In the genomic region with DNA sequence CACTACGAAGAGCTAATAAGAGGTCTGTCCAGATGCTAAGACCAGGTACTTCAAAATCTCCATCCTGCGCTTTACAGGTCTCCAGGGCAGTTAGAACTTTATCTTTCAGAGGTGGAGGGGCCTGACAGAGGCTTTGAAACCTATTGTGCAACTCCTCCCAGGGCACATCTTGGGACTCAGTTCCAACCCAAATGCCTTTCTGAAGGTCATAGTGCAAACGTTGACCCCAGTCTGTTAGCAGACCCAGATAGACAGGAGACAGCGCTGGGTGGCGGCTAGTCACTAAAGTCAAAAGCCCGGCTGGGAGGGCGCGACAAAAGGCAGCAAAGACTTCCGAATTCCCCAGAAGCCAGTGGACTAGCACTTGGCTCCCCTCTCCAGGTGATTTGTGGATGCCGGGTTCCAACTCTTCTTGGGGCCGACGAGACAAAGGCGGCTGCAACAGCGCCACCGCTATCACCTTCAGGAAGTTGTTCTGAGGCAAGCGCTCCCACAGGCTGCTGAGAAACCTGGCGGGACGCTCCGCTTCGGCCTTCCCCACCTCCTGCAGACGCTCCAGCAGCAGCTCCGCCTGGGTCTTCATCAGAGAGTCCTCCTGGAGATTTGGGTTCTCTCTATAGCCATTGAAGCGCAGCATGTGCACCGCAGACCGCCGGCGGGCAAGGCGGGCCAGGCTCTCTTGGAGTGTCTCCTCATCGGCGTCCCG, we compare ENCODE assay signal across 7 cellular contexts. TPM values are rescaled to one million over a fixed set of nuclear protein-coding genes. Genes with fewer than 3 reads are reported as not detected.
DNase-seq lines count a peak whose midpoint lies in the region; ATAC-seq, FAIRE-seq and TF ChIP-seq lines count a peak whose summit lies in the region.

No MANE protein-coding gene starts in this region.

- in situ Hi-C loops in GM13977 (cut with MboI; ENCODE audit: low pct_unique_long_range_greater_than_20kb, low sequenced_read_pairs, unreplicated experiment) = no loop called here

- peaks cover 56% of the 10 kb centered on the region for H3K4me1 Mint-ChIP-seq in brain

- H3K4me1 ChIP-seq in small intestine (ENCODE audit: control insufficient read depth in 2 of 2, insufficient read depth in 1 of 2, low read depth in 1 of 2, low read length in 1 of 2) = no peaks in the 10 kb centered on the region

- peak overlapping the region; percentile 99 for H3K4me3 Mint-ChIP-seq in brain

- no peaks in the 10 kb centered on the region for H3K36me3 ChIP-seq in small intestine (ENCODE audit: control insufficient read depth in 2 of 2, insufficient read depth in 2 of 2, low read length in 2 of 2)

- TF ChIP-seq CTCF in GM13977 (IDR thresholded peaks at IDR 0.05; ENCODE audit: extremely low read depth, insufficient read depth, missing control alignments) (peak; percentile 64), brain (conservative IDR thresholded peaks at IDR 0.05) (peak in 1 of 2 experiments; percentile 64)

- H3K9me3 ChIP-seq in iPS-18c (ENCODE audit: control insufficient read depth, insufficient read depth, low read length) (no peaks in the 10 kb centered on the region), small intestine (ENCODE audit: control insufficient read depth, low read depth) (no peaks in the 10 kb centered on the region)

- H3K27ac Mint-ChIP-seq in brain = peak overlapping the region; percentile 98 to 99 (median 99)

- peaks cover 17% of the 10 kb centered on the region for H3K36me3 Mint-ChIP-seq in brain

- no peaks in the 10 kb centered on the region for H3K27me3 ChIP-seq in small intestine (ENCODE audit: control insufficient read depth in 2 of 2, insufficient read depth in 2 of 2, low read length in 2 of 2)

- WGBS in small intestine, 3 donors = 2 to 4% (median 2%) methylated on average over 31 of the region's 31 CpGs

- peak overlapping the region; percentile 94 to 95 for H3K27ac ChIP-seq in small intestine (ENCODE audit: low read depth in 1 of 2, low read length in 1 of 2)

- peaks cover 16% of the 10 kb centered on the region for H3K27me3 Mint-ChIP-seq in brain

- peak; percentile 61 for ATAC-seq in HG02759 (IDR thresholded peaks at IDR 0.05; ENCODE audit: unreplicated experiment)

- DNase-seq in GM13977 (ENCODE audit: low spot score) (peak; percentile 44), NCI-H1092 treated with DMSO at 0.1 percent for 48 hours (lab: John Stamatoyannopoulos, UW) (peak; percentile 71), SW480 (ENCODE audit: low spot score) (peak; percentile 85), small intestine (peak; percentile 79)

- FAIRE-seq in small intestine (lab: Jason Lieb, UNC) = no peak

- peak overlapping the region; percentile 93 for H3K4me3 ChIP-seq in iPS-18c (ENCODE audit: insufficient read depth, low read depth, low read length)
- H3K4me3 ChIP-seq in small intestine (ENCODE audit: low read depth in 1 of 2, low read length in 2 of 2) = peak overlapping the region; percentile 70 to 98

- peaks cover 0 to 3% (median 0%) of the 10 kb centered on the region in 5 experiments for H3K9me3 Mint-ChIP-seq in brain

RNA-seq across cellular contexts. Expression of a gene that starts 0.7 kb away (rescaled TPM):
- polyA plus RNA-seq in brain (ENCODE audit: insufficient read depth, low read depth, low replicate concordance) (10.1 TPM), small intestine (10 to 100 TPM in 2 of 3 donors, 1 to 10 TPM in 1; 6.2 to 14.5 (median 11.4) TPM)

RNA-seq across cellular contexts. Expression of a gene that starts 41.5 kb away (rescaled TPM):
- polyA plus RNA-seq in brain (ENCODE audit: insufficient read depth, low read depth, low replicate concordance) (0.80 TPM), small intestine (1 to 10 TPM; 2.4 to 3.1 (median 2.7) TPM)

Comparison
In these comparisons a context has a peak if more than half of its experiments do, and no peak if none do; other contexts are left out.
1. Peak in every context shown above with its lines: DNase-seq, ATAC-seq, H3K4me3 ChIP-seq and H3K27ac ChIP-seq.